In genomic region chrX:63560601-63561218, GRCh38 we compare ENCODE assay signal across 8 cellular contexts.
DNase-seq lines count a peak whose midpoint lies in the region; ATAC-seq and TF ChIP-seq lines count a peak whose summit lies in the region.

No MANE protein-coding gene starts in this region.

- H3K4me3 ChIP-seq in mucosa of descending colon = peak overlapping the region; percentile 11

- TF ChIP-seq CTCF in GM20000 (IDR thresholded peaks at IDR 0.05; ENCODE audit: extremely low read depth, missing control alignments) (no peak), mucosa of descending colon (IDR thresholded peaks at IDR 0.05) (no peak)

- H3K27ac ChIP-seq in epithelial cell of prostate = peak overlapping the region; percentile 28

- no peaks in the 10 kb centered on the region for H3K36me3 ChIP-seq in mucosa of descending colon (ENCODE audit: low read depth)

- DNase-seq in COR-L47 (lab: John Stamatoyannopoulos, UW) (peak; percentile 47), GM20000 (ENCODE audit: low spot score) (peak; percentile 50), HS-5 (ENCODE audit: low read depth) (peak; percentile 8), NOMO-1 treated with dmso at 0.1 percent for 144 hours (lab: John Stamatoyannopoulos, UW; ENCODE audit: unreplicated experiment) (peak; percentile 27), epithelial cell of prostate (ENCODE audit: low read depth, low spot score) (peak; percentile 6), mucosa of descending colon (peak; percentile 51 to 73 (median 57))
- DNase-seq in activated CD8-positive, alpha-beta memory T cell treated with anti-CD3 and anti-CD28 coated beads, Interleukin-2, amount 50 U/mL, for 4 hours = peak; percentile 31
- DNase-seq in stimulated activated CD8-positive, alpha-beta memory T cell treated with anti-CD3 and anti-CD28 coated beads, Interleukin-2, amount 100 ng/mL, for 48 hours (ENCODE audit: low read depth in 2 of 2) = peak; percentile 22 to 23

- no peaks in the 10 kb centered on the region for H3K4me1 ChIP-seq in mucosa of descending colon (ENCODE audit: low read depth)

- ATAC-seq in mucosa of descending colon = peak; percentile 98

- intact Hi-C loops in mucosa of descending colon (cut with DNase I, micrococcal nuclease) = no loop called here

- H3K9me3 ChIP-seq in mucosa of descending colon = no peaks in the 10 kb centered on the region

Comparison
In these comparisons a context has a peak if more than half of its experiments do, and no peak if none do; other contexts are left out.
1. Peak in every context shown above with its lines: DNase-seq, ATAC-seq, H3K4me3 ChIP-seq and H3K27ac ChIP-seq.
2. DNase-seq: peak in every context shown above with its lines; median percentile 57 in mucosa of descending colon; 50 in GM20000; 47 in COR-L47; 31 in activated CD8-positive, alpha-beta memory T cell treated with anti-CD3 and anti-CD28 coated beads, Interleukin-2, amount 50 U/mL, for 4 hours; 27 in NOMO-1 treated with dmso at 0.1 percent for 144 hours; 22 in stimulated activated CD8-positive, alpha-beta memory T cell treated with anti-CD3 and anti-CD28 coated beads, Interleukin-2, amount 100 ng/mL, for 48 hours; 8 in HS-5; 6 in epithelial cell of prostate.